ENCODE assay signal across 19 cellular contexts in the genomic region with DNA sequence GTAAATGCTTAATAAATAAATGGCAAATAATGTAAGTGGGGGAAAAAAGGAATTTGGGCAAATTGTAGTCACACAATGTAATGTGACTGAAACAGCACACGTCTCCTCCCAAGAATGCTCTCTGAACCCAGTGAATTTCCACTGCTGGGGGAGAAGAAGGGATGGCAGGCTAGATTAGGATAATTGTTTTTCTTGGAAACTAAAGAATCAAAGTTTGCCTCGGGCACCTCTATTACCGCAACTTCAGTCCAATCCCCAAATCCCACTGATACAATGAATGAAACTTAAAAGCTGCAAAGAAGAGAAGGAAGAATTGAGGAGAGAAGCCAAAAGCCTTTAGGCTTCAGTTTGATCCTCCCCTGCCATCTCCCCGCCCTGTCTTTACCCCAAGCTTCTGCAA.
DNase-seq lines count a peak whose midpoint lies in the region; ATAC-seq and TF ChIP-seq lines count a peak whose summit lies in the region.
"Had no signal": no experiment of that assay in that cellular context is flagged by ENCODE, and none has a peak within 500 bp of the region (broad histone marks: within the 10 kb centered on the region; RNA-seq: fewer than 3 reads in every experiment).

No MANE protein-coding gene starts in this region.

- ATAC-seq in HG03196 (IDR thresholded peaks at IDR 0.05; ENCODE audit: unreplicated experiment) = no peak

- WGBS in mesenchymal stem cell = 100% methylated on average over 3 of the region's 4 CpGs

- no peak overlapping the region for H2BK5ac ChIP-seq in mesenchymal stem cell (ENCODE audit: low read depth, low read length, poor library complexity, severe bottlenecking)

- H3K27me3 ChIP-seq in mesenchymal stem cell (ENCODE audit: control insufficient read depth in 1 of 2, insufficient read depth in 1 of 2, low read length in 2 of 2) (no peaks in the 10 kb centered on the region), Peyer's patch (no peaks in the 10 kb centered on the region)
- H3K27me3 ChIP-seq: BLaER1 treated with 17β-estradiol and CSF1 and Interleukin-3, amounts not matched to agents 10 nM and 100 nM; MG63 had no signal

- TF ChIP-seq POLR2A in Peyer's patch (IDR thresholded peaks at IDR 0.05) = no peak

- no peak overlapping the region for H3K14ac ChIP-seq in mesenchymal stem cell (ENCODE audit: low read length in 2 of 2)

- H2BK120ac ChIP-seq in mesenchymal stem cell (ENCODE audit: low read depth, low read length) = peak overlapping the region; percentile 61

- no peak overlapping the region for H3K4me3 ChIP-seq in mesenchymal stem cell (ENCODE audit: insufficient read depth in 1 of 2, low read depth in 1 of 2, low read length in 2 of 2)
- H3K4me3 ChIP-seq in Peyer's patch = no peak overlapping the region
- H3K4me3 ChIP-seq: BLaER1 treated with 17β-estradiol and CSF1 and Interleukin-3, amounts not matched to agents 10 nM and 100 nM; MG63 had no signal

- DNase-seq in Daoy (ENCODE audit: low read depth) (peak; percentile 14), M059J (ENCODE audit: low read depth) (peak; percentile 92), astrocyte of the hippocampus (ENCODE audit: low read depth, low spot score) (peak; percentile 22), mesenchymal stem cell (no peak), Peyer's patch (no peak), NCI-H1436 (lab: John Stamatoyannopoulos, UW) (no peak), A172 (ENCODE audit: low spot score) (no peak)
- DNase-seq: DMS79 treated with DMSO at 0.1 percent for 48 hours, GOT3, MG63, NCI-H1105 treated with DMSO at 0.1 percent for 48 hours, NCI-H187, NCI-H345, NCI-H526, RPMI8226, SIG-M5 had no signal

- H3K18ac ChIP-seq in mesenchymal stem cell (ENCODE audit: low read depth in 1 of 2, low read length in 2 of 2) = no peak overlapping the region

- no peak overlapping the region for H2AFZ ChIP-seq in mesenchymal stem cell (ENCODE audit: low read depth, low read length)

- H3K4ac ChIP-seq in mesenchymal stem cell (ENCODE audit: low read depth in 1 of 2, low read length in 2 of 2) = no peak overlapping the region

- H3K9me3 ChIP-seq in mesenchymal stem cell (ENCODE audit: control insufficient read depth, low read length) = peaks cover 11% of the 10 kb centered on the region
- no peaks in the 10 kb centered on the region for H3K9me3 ChIP-seq in Peyer's patch
- H3K9me3 ChIP-seq: MG63 had no signal

- no peak overlapping the region for H4K8ac ChIP-seq in mesenchymal stem cell (ENCODE audit: low read length)

- H3K4me2 ChIP-seq in mesenchymal stem cell (ENCODE audit: low read length, poor library complexity, severe bottlenecking) = no peak overlapping the region
- H3K4me2 ChIP-seq: KMS-11 had no signal

- peak overlapping the region in 1 of 2 experiments; percentile 77 for H2BK12ac ChIP-seq in mesenchymal stem cell (ENCODE audit: low read length in 2 of 2)

- H4K91ac ChIP-seq in mesenchymal stem cell (ENCODE audit: low read length) = no peak overlapping the region

- peak overlapping the region; percentile 34 for H3K27ac ChIP-seq in mesenchymal stem cell (ENCODE audit: low read length, poor library complexity, severe bottlenecking)
- H3K27ac ChIP-seq in Peyer's patch = no peak overlapping the region
- H3K27ac ChIP-seq: BLaER1 treated with 17β-estradiol and CSF1 and Interleukin-3, amounts not matched to agents 10 nM and 100 nM; KMS-11 had no signal

- H2BK15ac ChIP-seq in mesenchymal stem cell (ENCODE audit: low read depth, poor library complexity, severe bottlenecking) = no peak overlapping the region

- TF ChIP-seq CTCF in Peyer's patch (IDR thresholded peaks at IDR 0.05) = no peak

- H3K79me1 ChIP-seq in mesenchymal stem cell (replicated peaks; ENCODE audit: low read length, poor library complexity, severe bottlenecking) = no peaks in the 10 kb centered on the region

- no peak overlapping the region for H3K9ac ChIP-seq in mesenchymal stem cell (ENCODE audit: low read length)
- H3K9ac ChIP-seq: BLaER1 treated with 17β-estradiol and CSF1 and Interleukin-3, amounts not matched to agents 10 nM and 100 nM; KMS-11 had no signal

- H3K4me1 ChIP-seq in mesenchymal stem cell (ENCODE audit: control insufficient read depth, insufficient read depth, low read depth, low read length) (no peaks in the 10 kb centered on the region), Peyer's patch (no peaks in the 10 kb centered on the region)

- H3K36me3 ChIP-seq in mesenchymal stem cell (ENCODE audit: control insufficient read depth in 1 of 2, insufficient read depth in 2 of 2, low read depth in 1 of 2, low read length in 2 of 2) = no peaks in the 10 kb centered on the region
- H3K36me3 ChIP-seq in Peyer's patch = no peaks in the 10 kb centered on the region
- H3K36me3 ChIP-seq: BLaER1 treated with 17β-estradiol and CSF1 and Interleukin-3, amounts not matched to agents 10 nM and 100 nM; MG63 had no signal

- no peak overlapping the region for H2AK5ac ChIP-seq in mesenchymal stem cell (ENCODE audit: low read length, severe bottlenecking)

- H3K23ac ChIP-seq in mesenchymal stem cell (ENCODE audit: low read length in 2 of 2) = no peak overlapping the region

Comparison
In these comparisons a context has a peak if more than half of its experiments do, and no peak if none do; other contexts are left out.
1. DNase-seq: peak in Daoy (single experiment), M059J (single experiment) and astrocyte of the hippocampus (single experiment); none in mesenchymal stem cell (single experiment), Peyer's patch (0 of 3), NCI-H1436 (single experiment) and A172 (single experiment).